Comparison of ENCODE assay signal across 14 cellular contexts in genomic region chr14:101721111-101721510, GRCh38. TPM values are rescaled to one million over a fixed set of nuclear protein-coding genes. Genes with fewer than 3 reads are reported as not detected.
DNase-seq lines count a peak whose midpoint lies in the region; ATAC-seq and TF ChIP-seq lines count a peak whose summit lies in the region.
"Had no signal": no experiment of that assay in that cellular context is flagged by ENCODE, and none has a peak within 500 bp of the region (broad histone marks: within the 10 kb centered on the region; RNA-seq: fewer than 3 reads in every experiment).

No MANE protein-coding gene starts in this region.

- H3K27ac Mint-ChIP-seq in activated CD8-positive, alpha-beta memory T cell treated with anti-CD3 and anti-CD28 coated beads, Interleukin-2, amount 10 ng/mL, durations not matched to agents 7 days and 5 days = peak overlapping the region; percentile 17
- H3K27ac Mint-ChIP-seq: activated B cell treated with CpG ODN at 0.5 μM for 24 hours had no signal

- no peak for TF ChIP-seq POLR2A in esophagus muscularis mucosa (IDR thresholded peaks at IDR 0.05; ENCODE audit: low read depth)
- TF ChIP-seq POLR2A in suprapubic skin (IDR thresholded peaks at IDR 0.05) = no peak

- H3K4me1 ChIP-seq in RWPE2 (ENCODE audit: insufficient read depth, poor library complexity, severe bottlenecking) (peaks cover 15% of the 10 kb centered on the region), esophagus muscularis mucosa (peaks cover 0 to 5% (median 2%) of the 10 kb centered on the region in 4 donors), suprapubic skin (peaks cover 4% of the 10 kb centered on the region)

- H3K27me3 ChIP-seq in RWPE2 (ENCODE audit: insufficient read depth, poor library complexity, severe bottlenecking) (no peaks in the 10 kb centered on the region), esophagus muscularis mucosa (no peaks in the 10 kb centered on the region), suprapubic skin (no peaks in the 10 kb centered on the region)

- H3K36me3 ChIP-seq in RWPE2 (ENCODE audit: low read depth) = no peaks in the 10 kb centered on the region
- H3K36me3 ChIP-seq in esophagus muscularis mucosa = no peaks in the 10 kb centered on the region
- H3K36me3 ChIP-seq in suprapubic skin = no peaks in the 10 kb centered on the region

- H3K4me3 ChIP-seq in RWPE2 (ENCODE audit: severe bottlenecking) (no peak overlapping the region), esophagus muscularis mucosa (no peak overlapping the region), suprapubic skin (no peak overlapping the region)

- no peak for DNase-seq in activated CD8-positive, alpha-beta memory T cell treated with anti-CD3 and anti-CD28 coated beads, Interleukin-2, amount 10 ng/mL, durations not matched to agents 7 days and 5 days
- DNase-seq in activated CD8-positive, alpha-beta memory T cell treated with anti-CD3 and anti-CD28 coated beads, Interleukin-2, amount 50 U/mL, for 48 hours = no peak
- no peak for DNase-seq in RWPE2 (ENCODE audit: low spot score)
- DNase-seq in esophagus muscularis mucosa (ENCODE audit: extremely low spot score) = peak; percentile 37
- peak in 1 of 2 donors; percentile 12 for DNase-seq in suprapubic skin (ENCODE audit: low spot score in 2 of 2)
- DNase-seq in NK-92 treated with Interleukin-12 subunit alpha and Interleukin-12 subunit beta, amount 100 ng/mL, for 24 hours (lab: John Stamatoyannopoulos, UW) = no peak
- DNase-seq in omental fat pad (ENCODE audit: low spot score) = no peak
- DNase-seq: activated B cell treated with CpG ODN at 0.5 μM for 24 hours; anterior cingulate cortex; Calu3; NCI-H1930; NCI-H524 treated with DMSO at 0.1 percent for 48 hours; stimulated activated CD4-positive, alpha-beta T cell treated with anti-CD3 and anti-CD28 coated beads, Interleukin-12 subunit alpha, Interleukin-12 subunit beta, amount 100 ng/mL, for 4 hours had no signal

- intact Hi-C loops in esophagus muscularis mucosa (cut with DNase I) = no loop called here

- H3K4me1 Mint-ChIP-seq in activated CD8-positive, alpha-beta memory T cell treated with anti-CD3 and anti-CD28 coated beads, Interleukin-2, amount 10 ng/mL, durations not matched to agents 7 days and 5 days = peaks cover 20% of the 10 kb centered on the region

- H3K27me3 Mint-ChIP-seq in activated CD8-positive, alpha-beta memory T cell treated with anti-CD3 and anti-CD28 coated beads, Interleukin-2, amount 10 ng/mL, durations not matched to agents 7 days and 5 days = no peaks in the 10 kb centered on the region

- H3K27ac ChIP-seq in RWPE2 (ENCODE audit: poor library complexity, severe bottlenecking) = peak overlapping the region; percentile 82
- H3K27ac ChIP-seq in esophagus muscularis mucosa (replicated peaks in 1 of 4) = peak overlapping the region in 1 of 4 donors; percentile 14
- peak overlapping the region; percentile 48 for H3K27ac ChIP-seq in suprapubic skin

- no peak overlapping the region for H3K4me3 Mint-ChIP-seq in activated CD8-positive, alpha-beta memory T cell treated with anti-CD3 and anti-CD28 coated beads, Interleukin-2, amount 10 ng/mL, durations not matched to agents 7 days and 5 days

- TF ChIP-seq CTCF in RWPE2 (IDR thresholded peaks at IDR 0.05; ENCODE audit: poor library complexity, severe bottlenecking) (no peak), esophagus muscularis mucosa (IDR thresholded peaks at IDR 0.05) (no peak), suprapubic skin (IDR thresholded peaks at IDR 0.05) (no peak), omental fat pad (IDR thresholded peaks at IDR 0.05) (no peak)

- no peak for ATAC-seq in activated CD8-positive, alpha-beta memory T cell treated with anti-CD3 and anti-CD28 coated beads, Interleukin-2, amount 10 ng/mL, durations not matched to agents 7 days and 5 days
- no peak for ATAC-seq in RWPE2 (ENCODE audit: low read depth)
- no peak for ATAC-seq in GM19395 (IDR thresholded peaks at IDR 0.05; ENCODE audit: unreplicated experiment)
- ATAC-seq in omental fat pad (ENCODE audit: low FRiP score) = no peak

- CTCF ChIA-PET in activated CD8-positive, alpha-beta memory T cell treated with anti-CD3 and anti-CD28 coated beads, Interleukin-2, amount 10 ng/mL, durations not matched to agents 7 days and 5 days (lab: Charles Lee) = interaction anchor here (0.5 to 3.9 kb wide), 10 partner anchors 9 to 372 kb away, joined by 3 to 32 read pairs (median 4); no protein-coding TSS in a partner anchor

- no peaks in the 10 kb centered on the region for H3K36me3 Mint-ChIP-seq in activated CD8-positive, alpha-beta memory T cell treated with anti-CD3 and anti-CD28 coated beads, Interleukin-2, amount 10 ng/mL, durations not matched to agents 7 days and 5 days

- 79% methylated on average over 5 of the region's 5 CpGs for WGBS in esophagus muscularis mucosa
- WGBS in suprapubic skin = 85% methylated on average over 5 of the region's 5 CpGs

- H3K9me3 Mint-ChIP-seq in activated CD8-positive, alpha-beta memory T cell treated with anti-CD3 and anti-CD28 coated beads, Interleukin-2, amount 10 ng/mL, durations not matched to agents 7 days and 5 days (ENCODE audit: low read depth) = no peaks in the 10 kb centered on the region
- H3K9me3 Mint-ChIP-seq: activated B cell treated with CpG ODN at 0.5 μM for 24 hours had no signal

- TF ChIP-seq EP300 in esophagus muscularis mucosa (IDR thresholded peaks at IDR 0.05) (no peak), suprapubic skin (IDR thresholded peaks at IDR 0.05) (no peak)

- H3K9me3 ChIP-seq in RWPE2 (ENCODE audit: severe bottlenecking) (no peaks in the 10 kb centered on the region), esophagus muscularis mucosa (no peaks in the 10 kb centered on the region), suprapubic skin (no peaks in the 10 kb centered on the region)

RNA-seq across cellular contexts. Expression of gene PPP2R5C, which starts 40.4 kb away (rescaled TPM):
- total RNA-seq in activated CD8-positive, alpha-beta memory T cell treated with anti-CD3 and anti-CD28 coated beads, Interleukin-2, amount 10 ng/mL, durations not matched to agents 7 days and 5 days = 100 to 1,000 TPM; 213 to 234 TPM
- total RNA-seq in esophagus muscularis mucosa (100 to 1,000 TPM; 103 to 142 (median 131) TPM), suprapubic skin (100 to 1,000 TPM; 104 to 149 (median 119) TPM), omental fat pad (10 to 100 TPM; 73.7 to 90.5 (median 87.6) TPM)
